19 cellular contexts compared by ENCODE assay signal in the genomic region with DNA sequence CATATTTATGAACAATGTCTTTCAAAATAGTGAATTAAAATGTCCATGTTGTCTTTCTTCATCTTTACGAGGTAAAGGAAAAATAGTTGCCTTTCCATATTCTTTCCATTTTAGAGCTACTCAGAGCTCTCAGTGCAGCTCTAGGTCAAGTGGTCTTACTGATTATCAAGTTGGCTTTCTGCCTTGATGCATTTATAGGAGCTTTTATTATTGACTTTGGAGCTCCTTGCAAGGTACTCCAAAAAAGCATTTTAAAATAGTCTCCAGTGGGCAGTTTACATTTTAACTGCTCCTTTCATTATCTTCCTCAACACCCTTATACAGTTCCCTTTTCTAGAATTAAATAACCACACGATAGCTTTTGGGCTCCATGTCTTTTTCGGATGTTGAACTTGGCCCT.
"Had no signal": no experiment of that assay in that cellular context is flagged by ENCODE, and none has a peak within 500 bp of the region (broad histone marks: within the 10 kb centered on the region; RNA-seq: fewer than 3 reads in every experiment).

No MANE protein-coding gene starts in this region.

- H3K9me3 Mint-ChIP-seq: effector memory CD8-positive, alpha-beta T cell; naive thymus-derived CD8-positive, alpha-beta T cell; stimulated activated memory B cell treated with anti-CD40 and anti-IgM and Interleukin-4, amounts not matched to agents 10 μg/mL and 1 μg/mL and 100 μg/mL, for 72 hours had no signal

- H3K36me3 Mint-ChIP-seq: naive thymus-derived CD8-positive, alpha-beta T cell; stimulated activated memory B cell treated with anti-CD40 and anti-IgM and Interleukin-4, amounts not matched to agents 10 μg/mL and 1 μg/mL and 100 μg/mL, for 72 hours had no signal

- H3K27ac Mint-ChIP-seq: effector memory CD8-positive, alpha-beta T cell; naive thymus-derived CD8-positive, alpha-beta T cell; stimulated activated memory B cell treated with anti-CD40 and anti-IgM and Interleukin-4, amounts not matched to agents 10 μg/mL and 1 μg/mL and 100 μg/mL, for 72 hours; stimulated activated naive CD8-positive, alpha-beta T cell treated with anti-CD3 and anti-CD28 coated beads, Interleukin-15, Interleukin-2, amounts not matched to agents 100 ng/mL and 50 ng/mL, for 24 hours had no signal

- H3K4me3 Mint-ChIP-seq: effector memory CD8-positive, alpha-beta T cell; naive thymus-derived CD8-positive, alpha-beta T cell; stimulated activated memory B cell treated with anti-CD40 and anti-IgM and Interleukin-4, amounts not matched to agents 10 μg/mL and 1 μg/mL and 100 μg/mL, for 72 hours; stimulated activated naive CD8-positive, alpha-beta T cell treated with anti-CD3 and anti-CD28 coated beads, Interleukin-15, Interleukin-2, amounts not matched to agents 100 ng/mL and 50 ng/mL, for 24 hours had no signal

- ATAC-seq: effector memory CD8-positive, alpha-beta T cell; gastrocnemius medialis; heart right ventricle; mucosa of descending colon; naive thymus-derived CD8-positive, alpha-beta T cell; sciatic nerve; stimulated activated memory B cell treated with anti-CD40 and anti-IgM and Interleukin-4, amounts not matched to agents 10 μg/mL and 1 μg/mL and 100 μg/mL, for 72 hours had no signal

- H3K4me1 Mint-ChIP-seq: naive thymus-derived CD8-positive, alpha-beta T cell had no signal

- DNase-seq: effector memory CD8-positive, alpha-beta T cell; gastrocnemius medialis; heart right ventricle; hypothalamus; kidney glomerular epithelial cell; mammary epithelial cell; mucosa of descending colon; naive thymus-derived CD8-positive, alpha-beta T cell; posterior cingulate gyrus; spleen; stimulated activated CD4-positive, alpha-beta T cell treated with anti-CD3 and anti-CD28 coated beads, Interleukin-15, amount 100 ng/mL, for 24 hours; stimulated activated CD4-positive, alpha-beta T cell treated with anti-CD3 and anti-CD28 coated beads, Interleukin-1b, Interleukin-23, amount 100 ng/mL, for 48 hours; stimulated activated CD4-positive, alpha-beta T cell treated with anti-CD3 and anti-CD28 coated beads, Interleukin-4, amount 100 ng/mL, for 24 hours; tibial artery; upper lobe of left lung; uterus had no signal

- H3K27me3 Mint-ChIP-seq: effector memory CD8-positive, alpha-beta T cell; stimulated activated memory B cell treated with anti-CD40 and anti-IgM and Interleukin-4, amounts not matched to agents 10 μg/mL and 1 μg/mL and 100 μg/mL, for 72 hours had no signal
